ENCODE assay signal across 8 cellular contexts in the genomic region with DNA sequence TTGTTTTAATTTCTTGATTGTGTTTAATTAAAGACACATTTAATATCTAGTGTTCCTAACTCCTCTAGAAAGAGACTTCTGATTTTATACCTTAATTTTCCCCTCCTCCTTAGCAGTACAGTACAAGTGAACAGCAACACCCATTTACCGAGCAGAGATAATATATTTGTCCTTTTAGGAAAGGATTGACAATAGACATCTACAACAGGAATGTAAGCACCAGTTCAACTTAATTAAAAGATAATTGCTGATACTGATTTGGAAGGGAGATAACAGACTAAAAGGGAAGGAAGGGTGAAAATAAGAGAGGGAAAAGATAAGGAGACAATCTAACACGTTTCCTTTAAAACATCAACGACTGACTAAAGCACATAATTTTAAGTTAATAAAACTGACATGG.
A peak's percentile ranks its signal among the peaks of the same experiment; 100 is the strongest.
DNase-seq lines count a peak whose midpoint lies in the region; ATAC-seq and TF ChIP-seq lines count a peak whose summit lies in the region.

No MANE protein-coding gene starts in this region.

- H3K9me3 ChIP-seq in ascending aorta (no peaks in the 10 kb centered on the region), left lung (no peaks in the 10 kb centered on the region), tibial artery (no peaks in the 10 kb centered on the region)

- peaks cover 0 to 18% of the 10 kb centered on the region in 2 donors for H3K4me1 ChIP-seq in ascending aorta
- H3K4me1 ChIP-seq in left lung: peaks cover 11 to 37% of the 10 kb centered on the region in 2 donors
- peaks cover 0 to 37% (median 14%) of the 10 kb centered on the region in 4 donors for H3K4me1 ChIP-seq in tibial artery

- no peaks in the 10 kb centered on the region for H3K9me3 Mint-ChIP-seq in T-helper 1 cell treated with Interleukin-12 subunit alpha and Interleukin-12 subunit beta and Interleukin-4 antibody, amounts not matched to agents 30 μg/mL and 1 μg/mL, for 36 hours

- DNase-seq in T-helper 1 cell (no peak), ascending aorta (ENCODE audit: low spot score in 2 of 2) (no peak), left lung (no peak), tibial artery (no peak), SKM-1 (lab: John Stamatoyannopoulos, UW; ENCODE audit: unreplicated experiment) (no peak)

- H3K27me3 ChIP-seq in ascending aorta (no peaks in the 10 kb centered on the region), left lung (no peaks in the 10 kb centered on the region), tibial artery (no peaks in the 10 kb centered on the region)

- H3K27ac Mint-ChIP-seq in T-helper 1 cell treated with Interleukin-12 subunit alpha and Interleukin-12 subunit beta and Interleukin-4 antibody, amounts not matched to agents 30 μg/mL and 1 μg/mL, for 36 hours: peak overlapping the region; percentile 4

- no peaks in the 10 kb centered on the region for H3K27me3 Mint-ChIP-seq in T-helper 1 cell treated with Interleukin-12 subunit alpha and Interleukin-12 subunit beta and Interleukin-4 antibody, amounts not matched to agents 30 μg/mL and 1 μg/mL, for 36 hours (ENCODE audit: low read depth)

- H3K27ac ChIP-seq in ascending aorta (peak overlapping the region; percentile 47 to 67), left lung (peak overlapping the region; percentile 69 to 76), tibial artery (peak overlapping the region; percentile 67 to 85)

- peaks cover 33% of the 10 kb centered on the region for H3K4me1 Mint-ChIP-seq in T-helper 1 cell treated with Interleukin-12 subunit alpha and Interleukin-12 subunit beta and Interleukin-4 antibody, amounts not matched to agents 30 μg/mL and 1 μg/mL, for 36 hours (ENCODE audit: low read depth)

- no peaks in the 10 kb centered on the region for H3K36me3 ChIP-seq in ascending aorta
- H3K36me3 ChIP-seq in left lung: no peaks in the 10 kb centered on the region
- H3K36me3 ChIP-seq in tibial artery: no peaks in the 10 kb centered on the region

- H3K4me3 ChIP-seq in ascending aorta (peak overlapping the region; percentile 52 to 53), left lung (peak overlapping the region; percentile 32 to 43), tibial artery (peak overlapping the region; percentile 44 to 47)

- H3K4me3 Mint-ChIP-seq in T-helper 1 cell treated with Interleukin-12 subunit alpha and Interleukin-12 subunit beta and Interleukin-4 antibody, amounts not matched to agents 30 μg/mL and 1 μg/mL, for 36 hours: peak overlapping the region; percentile 45

- intact Hi-C loops in ascending aorta (cut with DNase I): no loop called here
- intact Hi-C loops in left lung (cut with DNase I): no loop called here
- intact Hi-C loops in tibial artery (cut with DNase I; ENCODE audit: low total_unique reads): no loop called here

- TF ChIP-seq CTCF in ascending aorta (IDR thresholded peaks at IDR 0.05) (no peak), left lung (IDR thresholded peaks at IDR 0.05) (no peak), tibial artery (IDR thresholded peaks at IDR 0.05) (no peak)

- H3K36me3 Mint-ChIP-seq in T-helper 1 cell treated with Interleukin-12 subunit alpha and Interleukin-12 subunit beta and Interleukin-4 antibody, amounts not matched to agents 30 μg/mL and 1 μg/mL, for 36 hours (ENCODE audit: low read depth): peaks cover 5% of the 10 kb centered on the region

- peak; percentile 22 for ATAC-seq in HG03460 (IDR thresholded peaks at IDR 0.05; ENCODE audit: unreplicated experiment)
- peak; percentile 55 for ATAC-seq in left lung
- ATAC-seq in HG03039 (IDR thresholded peaks at IDR 0.05; ENCODE audit: unreplicated experiment): no peak
